Comparison of ENCODE assay signal across 2 cellular contexts in the genomic region with DNA sequence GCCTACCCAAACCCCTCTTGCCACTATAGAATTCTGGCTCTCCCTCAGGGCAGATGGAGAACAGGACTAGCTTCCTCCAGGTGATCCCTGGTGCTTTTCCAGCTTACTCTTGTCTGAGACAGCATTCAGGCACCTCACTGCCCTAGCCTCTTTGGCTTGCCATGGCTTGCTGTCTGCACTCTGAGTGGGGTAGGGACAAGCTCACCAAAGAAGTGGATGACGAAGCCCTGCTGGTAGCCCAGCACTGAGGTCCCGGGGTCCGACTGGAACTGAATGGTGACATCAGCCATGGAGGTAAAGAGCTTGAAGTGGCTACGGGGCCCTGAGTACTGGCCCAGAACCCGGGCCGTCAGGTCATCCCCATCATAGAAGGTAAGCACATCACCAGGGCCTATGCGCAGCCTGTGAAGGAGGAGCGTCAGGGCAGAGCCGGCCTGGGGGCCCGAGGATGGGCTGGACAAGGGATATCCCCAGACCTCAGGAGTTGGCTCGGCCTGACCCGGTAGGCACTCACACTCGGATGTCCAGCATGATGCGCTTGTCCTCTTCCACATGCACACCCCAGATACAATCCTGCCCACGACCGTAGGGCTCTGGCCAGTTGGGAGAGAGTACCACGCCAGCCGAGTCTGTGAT.
TF ChIP-seq lines count a peak whose summit lies in the region.

No MANE protein-coding gene starts in this region.

TF ChIP-seq in IMR-90, 13 proteins besides CTCF, POLR2A, EP300 and RAD21:
- no peak for TF ChIP-seq MAZ (IDR thresholded peaks at IDR 0.05; ENCODE audit: borderline replicate concordance, low read depth, low read length)
- no peak for TF ChIP-seq MAFK (IDR thresholded peaks at IDR 0.05; ENCODE audit: low read depth, low read length)
- TF ChIP-seq RCOR1 (IDR thresholded peaks at IDR 0.05; ENCODE audit: insufficient replicate concordance, low read length): no peak
- no peak for TF ChIP-seq RFX5 (IDR thresholded peaks at IDR 0.05; ENCODE audit: low read depth, low read length)
- TF ChIP-seq, protein P1, sequence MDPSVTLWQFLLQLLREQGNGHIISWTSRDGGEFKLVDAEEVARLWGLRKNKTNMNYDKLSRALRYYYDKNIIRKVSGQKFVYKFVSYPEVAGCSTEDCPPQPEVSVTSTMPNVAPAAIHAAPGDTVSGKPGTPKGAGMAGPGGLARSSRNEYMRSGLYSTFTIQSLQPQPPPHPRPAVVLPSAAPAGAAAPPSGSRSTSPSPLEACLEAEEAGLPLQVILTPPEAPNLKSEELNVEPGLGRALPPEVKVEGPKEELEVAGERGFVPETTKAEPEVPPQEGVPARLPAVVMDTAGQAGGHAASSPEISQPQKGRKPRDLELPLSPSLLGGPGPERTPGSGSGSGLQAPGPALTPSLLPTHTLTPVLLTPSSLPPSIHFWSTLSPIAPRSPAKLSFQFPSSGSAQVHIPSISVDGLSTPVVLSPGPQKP (IDR thresholded peaks at IDR 0.05; ENCODE audit: borderline replicate concordance, low read depth, low read length): no peak
- TF ChIP-seq FOS (IDR thresholded peaks at IDR 0.05; ENCODE audit: low read depth, low read length): no peak
- TF ChIP-seq, protein P2, sequence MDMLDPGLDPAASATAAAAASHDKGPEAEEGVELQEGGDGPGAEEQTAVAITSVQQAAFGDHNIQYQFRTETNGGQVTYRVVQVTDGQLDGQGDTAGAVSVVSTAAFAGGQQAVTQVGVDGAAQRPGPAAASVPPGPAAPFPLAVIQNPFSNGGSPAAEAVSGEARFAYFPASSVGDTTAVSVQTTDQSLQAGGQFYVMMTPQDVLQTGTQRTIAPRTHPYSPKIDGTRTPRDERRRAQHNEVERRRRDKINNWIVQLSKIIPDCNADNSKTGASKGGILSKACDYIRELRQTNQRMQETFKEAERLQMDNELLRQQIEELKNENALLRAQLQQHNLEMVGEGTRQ (IDR thresholded peaks at IDR 0.05; ENCODE audit: low read depth, low read length): no peak
- TF ChIP-seq CHD1 (IDR thresholded peaks at IDR 0.05; ENCODE audit: low read depth, low read length): no peak
- no peak for TF ChIP-seq MXI1 (IDR thresholded peaks at IDR 0.05; ENCODE audit: borderline replicate concordance, low read depth, low read length)
- TF ChIP-seq CEBPB (IDR thresholded peaks at IDR 0.05; ENCODE audit: low read depth, low read length): no peak
- TF ChIP-seq BHLHE40 (IDR thresholded peaks at IDR 0.05; ENCODE audit: low read depth, low read length): no peak
- TF ChIP-seq SMC3 (IDR thresholded peaks at IDR 0.05; ENCODE audit: low read depth, low read length): no peak
- TF ChIP-seq NFE2L2 (IDR thresholded peaks at IDR 0.05; ENCODE audit: low read depth, low read length): no peak

TF ChIP-seq in H1, 55 proteins besides CTCF, POLR2A, EP300 and RAD21:
- no peak for TF ChIP-seq CTBP2 (IDR thresholded peaks at IDR 0.05; ENCODE audit: borderline replicate concordance, insufficient read depth, insufficient read length, low read length)
- TF ChIP-seq SP4 (IDR thresholded peaks at IDR 0.05; ENCODE audit: low read length): no peak
- no peak for TF ChIP-seq SP1 (IDR thresholded peaks at IDR 0.05; ENCODE audit: low read depth, low read length)
- no peak for TF ChIP-seq BACH1 (IDR thresholded peaks at IDR 0.05; ENCODE audit: low read length)
- TF ChIP-seq RFX5 (IDR thresholded peaks at IDR 0.05; ENCODE audit: borderline replicate concordance, low read depth, low read length): no peak
- TF ChIP-seq CREB1 (IDR thresholded peaks at IDR 0.05): no peak
- TF ChIP-seq, protein P3, sequence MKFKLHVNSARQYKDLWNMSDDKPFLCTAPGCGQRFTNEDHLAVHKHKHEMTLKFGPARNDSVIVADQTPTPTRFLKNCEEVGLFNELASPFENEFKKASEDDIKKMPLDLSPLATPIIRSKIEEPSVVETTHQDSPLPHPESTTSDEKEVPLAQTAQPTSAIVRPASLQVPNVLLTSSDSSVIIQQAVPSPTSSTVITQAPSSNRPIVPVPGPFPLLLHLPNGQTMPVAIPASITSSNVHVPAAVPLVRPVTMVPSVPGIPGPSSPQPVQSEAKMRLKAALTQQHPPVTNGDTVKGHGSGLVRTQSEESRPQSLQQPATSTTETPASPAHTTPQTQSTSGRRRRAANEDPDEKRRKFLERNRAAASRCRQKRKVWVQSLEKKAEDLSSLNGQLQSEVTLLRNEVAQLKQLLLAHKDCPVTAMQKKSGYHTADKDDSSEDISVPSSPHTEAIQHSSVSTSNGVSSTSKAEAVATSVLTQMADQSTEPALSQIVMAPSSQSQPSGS (IDR thresholded peaks at IDR 0.05; ENCODE audit: low read length): no peak
- TF ChIP-seq, protein P4, sequence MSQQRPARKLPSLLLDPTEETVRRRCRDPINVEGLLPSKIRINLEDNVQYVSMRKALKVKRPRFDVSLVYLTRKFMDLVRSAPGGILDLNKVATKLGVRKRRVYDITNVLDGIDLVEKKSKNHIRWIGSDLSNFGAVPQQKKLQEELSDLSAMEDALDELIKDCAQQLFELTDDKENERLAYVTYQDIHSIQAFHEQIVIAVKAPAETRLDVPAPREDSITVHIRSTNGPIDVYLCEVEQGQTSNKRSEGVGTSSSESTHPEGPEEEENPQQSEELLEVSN (IDR thresholded peaks at IDR 0.05): no peak
- TF ChIP-seq YY1 (IDR thresholded peaks at IDR 0.05; ENCODE audit: low read depth, low read length): no peak
- TF ChIP-seq JUN (IDR thresholded peaks at IDR 0.05; ENCODE audit: low read depth, low read length): no peak
- TF ChIP-seq KDM5A (IDR thresholded peaks at IDR 0.05; ENCODE audit: low read length): no peak
- TF ChIP-seq SP2 (IDR thresholded peaks at IDR 0.05; ENCODE audit: low read length): no peak
- TF ChIP-seq ASH2L (IDR thresholded peaks at IDR 0.05; ENCODE audit: low read length): no peak
- TF ChIP-seq, protein P5, sequence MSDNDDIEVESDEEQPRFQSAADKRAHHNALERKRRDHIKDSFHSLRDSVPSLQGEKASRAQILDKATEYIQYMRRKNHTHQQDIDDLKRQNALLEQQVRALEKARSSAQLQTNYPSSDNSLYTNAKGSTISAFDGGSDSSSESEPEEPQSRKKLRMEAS (IDR thresholded peaks at IDR 0.05): no peak
- TF ChIP-seq, protein P6, sequence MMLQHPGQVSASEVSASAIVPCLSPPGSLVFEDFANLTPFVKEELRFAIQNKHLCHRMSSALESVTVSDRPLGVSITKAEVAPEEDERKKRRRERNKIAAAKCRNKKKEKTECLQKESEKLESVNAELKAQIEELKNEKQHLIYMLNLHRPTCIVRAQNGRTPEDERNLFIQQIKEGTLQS (IDR thresholded peaks at IDR 0.05; ENCODE audit: insufficient read depth, low read depth, low read length): no peak
